16 cellular contexts compared by ENCODE assay signal in genomic region chr9:134735441-134736175, GRCh38.
DNase-seq lines count a peak whose midpoint lies in the region; ATAC-seq and TF ChIP-seq lines count a peak whose summit lies in the region.
"Had no signal": no experiment of that assay in that cellular context is flagged by ENCODE, and none has a peak within 500 bp of the region (broad histone marks: within the 10 kb centered on the region; RNA-seq: fewer than 3 reads in every experiment).

No MANE protein-coding gene starts in this region.

- WGBS in esophagus, 2 donors: 59 to 64% methylated on average over 20 of the region's 20 CpGs
- WGBS in suprapubic skin: 30% methylated on average over 11 of the region's 20 CpGs

- H3K36me3 ChIP-seq in esophagus (ENCODE audit: control insufficient read depth in 2 of 2, insufficient read depth in 2 of 2, low read length in 1 of 2) (no peaks in the 10 kb centered on the region), suprapubic skin (peaks cover 4% of the 10 kb centered on the region)

- no peak for TF ChIP-seq CTCF in suprapubic skin (IDR thresholded peaks at IDR 0.05)

- H3K9me3 ChIP-seq in esophagus (ENCODE audit: control insufficient read depth in 2 of 2, insufficient read depth in 1 of 2, low read depth in 1 of 2, low read length in 1 of 2) (no peaks in the 10 kb centered on the region), suprapubic skin (no peaks in the 10 kb centered on the region)

- H3K27me3 ChIP-seq in esophagus (ENCODE audit: control insufficient read depth in 1 of 2, insufficient read depth in 2 of 2, low read length in 2 of 2) (no peaks in the 10 kb centered on the region), suprapubic skin (peaks cover 3% of the 10 kb centered on the region)

- H3K4me1 ChIP-seq in esophagus (ENCODE audit: control insufficient read depth in 2 of 2, insufficient read depth in 2 of 2, low read length in 1 of 2): peaks cover 3 to 5% of the 10 kb centered on the region in 2 donors
- H3K4me1 ChIP-seq in suprapubic skin: peaks cover 23% of the 10 kb centered on the region
- H3K4me1 ChIP-seq: parathyroid adenoma had no signal

- H3K27ac ChIP-seq in esophagus (ENCODE audit: low read depth in 2 of 2, low read length in 1 of 2) (peak overlapping the region; percentile 28 to 31), suprapubic skin (no peak overlapping the region)
- H3K27ac ChIP-seq: parathyroid adenoma had no signal

- DNase-seq in NCI-H82 treated with DMSO at 0.1 percent for 48 hours (lab: John Stamatoyannopoulos, UW; ENCODE audit: unreplicated experiment) (peak; percentile 60), mucosa of gallbladder (ENCODE audit: low spot score) (peak; percentile 70), suprapubic skin (ENCODE audit: low spot score in 2 of 2) (peak; percentile 60 to 88), EL (no peak)
- DNase-seq: activated CD4-positive, alpha-beta T cell treated with anti-CD3 and anti-CD28 coated beads for 36 hours; activated T-cell treated with anti-CD3 and anti-CD28 coated beads, Interleukin-2, amount 50 U/mL, for 1 hour; CD4-positive, alpha-beta T cell; effector CD4-positive, alpha-beta T cell; H7; NCI-H2081 treated with DMSO at 0.1 percent for 48 hours; stimulated activated CD4-positive, alpha-beta T cell treated with anti-CD3 and anti-CD28 coated beads, Interleukin-4, amount 100 ng/mL, for 24 hours; stimulated activated naive B cell treated with anti-CD40 and anti-IgM and Interleukin-4, amounts not matched to agents 10 μg/mL and 1 μg/mL and 100 μg/mL, for 72 hours had no signal

- ATAC-seq in GM19351 (IDR thresholded peaks at IDR 0.05; ENCODE audit: unreplicated experiment) (no peak), GM18907 (IDR thresholded peaks at IDR 0.05; ENCODE audit: unreplicated experiment) (no peak)
- ATAC-seq: activated CD4-positive, alpha-beta T cell treated with anti-CD3 and anti-CD28 coated beads for 36 hours; stimulated activated naive B cell treated with anti-CD40 and anti-IgM and Interleukin-4, amounts not matched to agents 10 μg/mL and 1 μg/mL and 100 μg/mL, for 72 hours had no signal

- no peak for TF ChIP-seq EP300 in suprapubic skin (IDR thresholded peaks at IDR 0.05)

- H3K4me3 ChIP-seq in esophagus (ENCODE audit: low read depth in 1 of 2, low read length in 2 of 2): no peak overlapping the region
- no peak overlapping the region for H3K4me3 ChIP-seq in suprapubic skin

- no peak for TF ChIP-seq POLR2A in suprapubic skin (IDR thresholded peaks at IDR 0.05)
